ENCODE assay signal across 13 cellular contexts in the genomic region with DNA sequence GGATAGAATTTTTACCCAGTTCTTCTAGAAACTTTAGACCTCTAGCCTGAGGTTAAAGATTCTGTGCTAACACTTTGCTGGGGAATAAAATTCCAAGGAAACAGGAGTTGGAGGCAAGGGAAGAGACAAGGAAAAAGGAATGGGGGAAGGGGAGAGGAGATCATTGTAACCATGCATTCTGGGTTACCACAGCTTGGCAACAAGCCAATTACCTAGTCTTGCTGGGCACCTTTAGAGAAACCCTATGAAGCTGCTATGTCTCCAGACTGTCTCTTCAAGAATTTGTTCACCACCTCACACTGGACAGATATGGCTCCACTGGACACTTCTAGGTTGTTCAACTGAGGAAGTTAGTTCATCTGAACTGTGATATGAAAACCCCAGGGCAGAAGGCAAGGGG.
"Had no signal": no experiment of that assay in that cellular context is flagged by ENCODE, and none has a peak within 500 bp of the region (broad histone marks: within the 10 kb centered on the region; RNA-seq: fewer than 3 reads in every experiment).

No MANE protein-coding gene starts in this region.

- ATAC-seq: body of pancreas; mucosa of descending colon; naive thymus-derived CD8-positive, alpha-beta T cell had no signal

- H3K4me3 ChIP-seq: body of pancreas, esophagus squamous epithelium, left ventricle myocardium inferior, mucosa of descending colon, tibial nerve had no signal

- H3K27me3 ChIP-seq: body of pancreas, esophagus squamous epithelium, tibial nerve had no signal

- H3K36me3 ChIP-seq: esophagus squamous epithelium, left ventricle myocardium inferior, tibial nerve had no signal

- FAIRE-seq: colon, endothelial cell of umbilical vein had no signal

- DNase-seq: activated CD8-positive, alpha-beta memory T cell treated with anti-CD3 and anti-CD28 coated beads, Interleukin-2, amount 50 U/mL, for 48 hours; activated gamma-delta T cell; body of pancreas; esophagus squamous epithelium; left ventricle myocardium inferior; naive thymus-derived CD8-positive, alpha-beta T cell; posterior cingulate gyrus; stimulated activated CD4-positive, alpha-beta T cell treated with anti-CD3 and anti-CD28 coated beads, Interleukin-4, amount 100 ng/mL, for 24 hours; stimulated activated naive CD4-positive, alpha-beta T cell had no signal

- H3K9me3 ChIP-seq: body of pancreas, esophagus squamous epithelium, left ventricle myocardium inferior, mucosa of descending colon, tibial nerve had no signal

- H3K4me1 ChIP-seq: body of pancreas, esophagus squamous epithelium had no signal

- H3K27ac ChIP-seq: body of pancreas, esophagus squamous epithelium, left ventricle myocardium inferior had no signal
